Comparison of ENCODE assay signal across 11 cellular contexts in the genomic region with DNA sequence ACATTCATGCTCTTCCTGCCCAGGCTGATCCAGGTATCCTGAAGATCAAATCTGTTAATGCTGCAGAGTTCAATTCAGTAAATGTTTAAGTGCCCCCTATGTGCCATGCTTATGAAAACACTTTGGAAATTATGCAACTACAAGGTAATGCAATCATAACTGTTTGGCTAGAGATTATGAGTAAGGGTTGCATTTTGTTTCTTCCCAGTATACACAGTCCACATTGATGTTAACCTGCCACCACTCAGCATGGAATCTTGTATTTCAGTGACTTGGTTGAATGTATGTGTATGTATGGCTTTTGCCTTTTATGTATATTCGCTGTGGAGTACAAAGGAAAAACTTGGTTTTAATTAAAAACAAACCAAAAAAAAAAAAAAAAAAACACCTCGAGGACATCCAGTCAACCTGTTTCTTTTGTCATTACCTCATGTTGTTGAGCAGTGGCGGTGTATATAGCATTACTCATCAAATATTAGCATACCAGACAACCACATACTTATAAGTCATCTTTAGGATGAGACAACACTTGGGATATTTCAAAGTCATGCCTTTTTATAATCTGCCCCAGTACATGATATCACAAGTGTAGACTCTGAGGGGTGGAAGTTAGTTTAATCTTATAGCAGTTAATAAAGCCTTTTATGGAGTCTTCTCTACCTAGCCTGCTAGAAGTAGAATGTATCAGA.
DNase-seq lines count a peak whose midpoint lies in the region; ATAC-seq, FAIRE-seq and TF ChIP-seq lines count a peak whose summit lies in the region.
"Had no signal": no experiment of that assay in that cellular context is flagged by ENCODE, and none has a peak within 500 bp of the region (broad histone marks: within the 10 kb centered on the region; RNA-seq: fewer than 3 reads in every experiment).

No MANE protein-coding gene starts in this region.

- H3K9ac ChIP-seq in IMR-90 (ENCODE audit: low read depth, low read length) = no peak overlapping the region
- no peak overlapping the region for H3K9ac ChIP-seq in GM12878 (ENCODE audit: control insufficient read depth, insufficient read depth, low read length)

- in situ Hi-C loops in IMR-90 (cut with MboI; ENCODE audit: low sequenced_read_pairs) = no loop called here
- in situ Hi-C loops in GM12878 (cut with MboI) = no loop called here

- H2BK20ac ChIP-seq in IMR-90 (ENCODE audit: low read depth, low read length) = no peak overlapping the region

- H4K8ac ChIP-seq in IMR-90 (ENCODE audit: low read depth in 2 of 2, low read length in 2 of 2) = no peak overlapping the region

- peak overlapping the region; percentile 39; the same call in 1 of the 2 replicates for H3K4me2 ChIP-seq in IMR-90 (ENCODE audit: low read depth, low read length)
- H3K4me2 ChIP-seq in GM12878 (ENCODE audit: control insufficient read depth, insufficient read depth) = no peak overlapping the region

- peaks cover 5 to 31% of the 10 kb centered on the region in 2 experiments; a peak in 3 of 4 replicates for H3K79me1 ChIP-seq in IMR-90 (ENCODE audit: low read depth in 1 of 2, low read length in 2 of 2)

- CTCF ChIA-PET in IMR-90 (lab: Yijun Ruan, JAX) (no interaction called here), GM12878 (lab: Yijun Ruan, JAX) (interaction anchor here (3.4 kb wide), 1 partner anchor 11 kb away, joined by 23 read pairs; no protein-coding TSS in a partner anchor)

- H3K4me3 ChIP-seq in IMR-90 (ENCODE audit: insufficient read depth, low read depth, low read length) (no peak overlapping the region), GM12878 (no peak overlapping the region), muscle layer of duodenum (ENCODE audit: low read depth in 1 of 2, low read length in 2 of 2) (no peak overlapping the region)
- H3K4me3 ChIP-seq: adrenal gland, thoracic aorta had no signal

- H2BK120ac ChIP-seq in IMR-90 (ENCODE audit: low read depth, low read length) = no peak overlapping the region

- FAIRE-seq in GM12878 (lab: Jason Lieb, UNC) = no peak

- dilution Hi-C loops in IMR-90 (cut with HindIII; ENCODE audit: low sequenced_read_pairs, unreplicated experiment) = no loop called here

- H2AK5ac ChIP-seq in IMR-90 (ENCODE audit: low read depth, low read length) = no peak overlapping the region

- peak; percentile 26; the same call in 1 of the 2 replicates for TF ChIP-seq RAD21 in IMR-90 (IDR thresholded peaks at IDR 0.05; ENCODE audit: low read length)
- TF ChIP-seq RAD21 in GM12878 (IDR thresholded peaks at IDR 0.05; ENCODE audit: insufficient read depth, low read depth, low read length) = 0 out of 2 replicates have a peak, but pooled peaks have one; percentile 4

- peak; percentile 84 for ATAC-seq in IMR-90 (ENCODE audit: low read depth)
- no peak for ATAC-seq in GM12878
- ATAC-seq in GM21526 (IDR thresholded peaks at IDR 0.05; ENCODE audit: low FRiP score, unreplicated experiment) = no peak
- no peak for ATAC-seq in HG03280 (IDR thresholded peaks at IDR 0.05; ENCODE audit: unreplicated experiment)
- ATAC-seq in HG03442 (IDR thresholded peaks at IDR 0.05; ENCODE audit: unreplicated experiment) = no peak
- ATAC-seq: naive thymus-derived CD8-positive, alpha-beta T cell had no signal

- H3K27ac ChIP-seq in IMR-90 (ENCODE audit: insufficient read depth, low read length) (no peak overlapping the region), GM12878 (ENCODE audit: control insufficient read depth, insufficient read depth) (no peak overlapping the region), muscle layer of duodenum (ENCODE audit: low read length) (peak overlapping the region; percentile 34)
- H3K27ac ChIP-seq: thoracic aorta had no signal

- no peaks in the 10 kb centered on the region for H3K27me3 ChIP-seq in IMR-90 (ENCODE audit: control insufficient read depth, insufficient read depth, low read length)
- H3K27me3 ChIP-seq in GM12878 (replicated peaks in 1 of 2; ENCODE audit: control insufficient read depth in 2 of 2, insufficient read depth in 2 of 2, low read length in 1 of 2) = no peaks in the 10 kb centered on the region
- H3K27me3 ChIP-seq in muscle layer of duodenum (ENCODE audit: low read depth, low read length) = no peaks in the 10 kb centered on the region
- H3K27me3 ChIP-seq: adrenal gland had no signal

- WGBS in IMR-90 (ENCODE audit: extremely low coverage in 2 of 2, insufficient read length in 1 of 2), 2 experiments = no CpG with 5 or more reads among the region's 3 CpGs
- 53% methylated on average over 3 of the region's 3 CpGs for WGBS in GM12878 (ENCODE audit: insufficient coverage, insufficient replicate concordance, low lambda C conversion rate, missing lambda C conversion rate)

- no peak overlapping the region for H4K91ac ChIP-seq in IMR-90 (ENCODE audit: insufficient read depth, low read depth, low read length)

- TF ChIP-seq POLR2A in IMR-90 (IDR thresholded peaks at IDR 0.05; ENCODE audit: low read depth, low read length) (no peak), GM12878 (IDR thresholded peaks at IDR 0.05; ENCODE audit: low read depth, low read length) (no peak)

- peak; percentile 1 for DNase-seq in COR-L47 (lab: John Stamatoyannopoulos, UW)
- peak; percentile 89 for DNase-seq in IMR-90
- DNase-seq in GM12878 (ENCODE audit: low read depth, low spot score) = no peak
- no peak for DNase-seq in ecto neural progenitor cell (ENCODE audit: low spot score)
- DNase-seq: naive thymus-derived CD8-positive, alpha-beta T cell had no signal

- no peak overlapping the region for H4K5ac ChIP-seq in IMR-90 (ENCODE audit: low read depth, low read length)

- TF ChIP-seq CTCF in IMR-90 (conservative IDR thresholded peaks at IDR 0.05; ENCODE audit: low read depth, low read length) (no peak), GM12878 (IDR thresholded peaks at IDR 0.05 in 2 of 3, conservative IDR thresholded peaks at IDR 0.05 in 1 of 3; ENCODE audit: control insufficient read depth in 2 of 3, extremely low read depth in 1 of 3, insufficient read depth in 1 of 3, low read depth in 3 of 3, low read length in 3 of 3) (no peak; a peak in 1 of 6 replicates)

- no peak for TF ChIP-seq EP300 in GM12878 (IDR thresholded peaks at IDR 0.05; ENCODE audit: borderline replicate concordance in 1 of 2, control insufficient read depth in 1 of 2, low read depth in 2 of 2, low read length in 2 of 2)

- H3K79me2 ChIP-seq in GM12878 (ENCODE audit: control insufficient read depth, insufficient read depth, low read length) = no peaks in the 10 kb centered on the region

- H3K14ac ChIP-seq in IMR-90 (replicated peaks; ENCODE audit: low read depth, low read length) = no peak overlapping the region

- SMC1A ChIA-PET in GM12878 (lab: Charles Lee; ENCODE audit: uncharacterized antibody, unreplicated experiment) = interaction anchor here (4.2 kb wide), 1 partner anchor 11 kb away, joined by 27 read pairs; no protein-coding TSS in a partner anchor

- peaks cover 11% of the 10 kb centered on the region for H3K9me1 ChIP-seq in IMR-90 (ENCODE audit: insufficient read depth, low read length)

- no peak overlapping the region for H3K56ac ChIP-seq in IMR-90 (ENCODE audit: extremely low read depth, insufficient read depth, low read length)

- no peaks in the 10 kb centered on the region for H3K9me3 ChIP-seq in IMR-90 (ENCODE audit: control insufficient read depth, insufficient read depth, low read length)
- no peaks in the 10 kb centered on the region for H3K9me3 ChIP-seq in GM12878 (replicated peaks; ENCODE audit: control insufficient read depth, insufficient read depth, low read length)
- H3K9me3 ChIP-seq in muscle layer of duodenum (ENCODE audit: control insufficient read depth in 1 of 2, low read length in 2 of 2) = no peaks in the 10 kb centered on the region
- H3K9me3 ChIP-seq: adrenal gland, thoracic aorta had no signal

- H2BK5ac ChIP-seq in IMR-90 (ENCODE audit: low read depth, low read length, poor library complexity, severe bottlenecking) = peak overlapping the region; percentile 12

- H4K20me1 ChIP-seq in IMR-90 (ENCODE audit: insufficient read depth, low read length) (peaks cover 23% of the 10 kb centered on the region; the same call in 1 of the 2 replicates), GM12878 (ENCODE audit: control insufficient read depth, insufficient read depth) (no peaks in the 10 kb centered on the region)

- no peak overlapping the region for H3K18ac ChIP-seq in IMR-90 (ENCODE audit: low read depth, low read length)

- no peak overlapping the region for H2AK9ac ChIP-seq in IMR-90 (replicated peaks; ENCODE audit: low read depth, low read length, poor library complexity)

- intact Hi-C loops in IMR-90 (cut with micrococcal nuclease) = loop anchor here (5.0 kb wide), 2 partner anchors 107 to 172 kb away; no protein-coding TSS in a partner anchor
- intact Hi-C loops in GM12878 (cut with micrococcal nuclease; ENCODE audit: unreplicated experiment) = no loop called here

- RAD21 ChIA-PET in GM12878 (lab: Charles Lee; ENCODE audit: unreplicated experiment) = interaction anchor here (1.5 kb wide), 1 partner anchor 11 kb away, joined by 7 read pairs; no protein-coding TSS in a partner anchor

- H3K4me1 ChIP-seq in IMR-90 (ENCODE audit: control insufficient read depth, insufficient read depth, low read length) = peaks cover 16% of the 10 kb centered on the region
- no peaks in the 10 kb centered on the region for H3K4me1 ChIP-seq in GM12878 (ENCODE audit: control insufficient read depth, insufficient read depth, low read length)
- no peaks in the 10 kb centered on the region for H3K4me1 ChIP-seq in muscle layer of duodenum (ENCODE audit: control insufficient read depth in 1 of 2, insufficient read depth in 2 of 2, low read length in 2 of 2)

- H3K4ac ChIP-seq in IMR-90 (ENCODE audit: low read depth, low read length) = 0 out of 2 replicates have a peak overlapping the region, but pooled peaks have one; percentile 8

- H2AFZ ChIP-seq in IMR-90 (replicated peaks; ENCODE audit: low read length, poor library complexity) (no peak overlapping the region), GM12878 (ENCODE audit: control insufficient read depth, low read depth, low read length) (no peak overlapping the region)

- no peak overlapping the region for H2BK15ac ChIP-seq in IMR-90 (ENCODE audit: low read depth, low read length)

- H3K23ac ChIP-seq in IMR-90 (ENCODE audit: low read depth, low read length) = no peak overlapping the region

- H3K36me3 ChIP-seq in IMR-90 (ENCODE audit: control insufficient read depth, insufficient read depth, low read length) = peaks cover 8% of the 10 kb centered on the region
- H3K36me3 ChIP-seq in GM12878 (ENCODE audit: control insufficient read depth in 2 of 2, insufficient read depth in 2 of 2, low read length in 1 of 2) = peaks cover 0 to 2% of the 10 kb centered on the region in 2 experiments; a peak in 2 of 4 replicates
- peaks cover 16 to 26% of the 10 kb centered on the region in 2 donors for H3K36me3 ChIP-seq in muscle layer of duodenum (ENCODE audit: control insufficient read depth in 1 of 2, insufficient read depth in 2 of 2, low read length in 2 of 2)

- POLR2A ChIA-PET in IMR-90 (lab: Charles Lee; ENCODE audit: unreplicated experiment) = no interaction called here
- POLR2A ChIA-PET in GM12878 (lab: Charles Lee) = no interaction called here

- BruUV-seq in IMR-90 (replicated peaks; lab: Mats Ljungman, UMichigan) (no TSS peak), GM12878 (replicated peaks; lab: Mats Ljungman, UMichigan) (no TSS peak)

TF ChIP-seq in IMR-90, 13 proteins besides CTCF, POLR2A, EP300 and RAD21 (continues in another document):
- peak; percentile 76 for TF ChIP-seq FOS (IDR thresholded peaks at IDR 0.05; ENCODE audit: low read depth, low read length)

Comparison
In these comparisons a context has a peak if more than half of its experiments do, and no peak if none do; other contexts are left out.
1. DNase-seq: peak in COR-L47 (single experiment) and IMR-90 (single experiment); none in GM12878 (single experiment) and ecto neural progenitor cell (single experiment).